ENCODE assay signal across 20 cellular contexts in the genomic region with DNA sequence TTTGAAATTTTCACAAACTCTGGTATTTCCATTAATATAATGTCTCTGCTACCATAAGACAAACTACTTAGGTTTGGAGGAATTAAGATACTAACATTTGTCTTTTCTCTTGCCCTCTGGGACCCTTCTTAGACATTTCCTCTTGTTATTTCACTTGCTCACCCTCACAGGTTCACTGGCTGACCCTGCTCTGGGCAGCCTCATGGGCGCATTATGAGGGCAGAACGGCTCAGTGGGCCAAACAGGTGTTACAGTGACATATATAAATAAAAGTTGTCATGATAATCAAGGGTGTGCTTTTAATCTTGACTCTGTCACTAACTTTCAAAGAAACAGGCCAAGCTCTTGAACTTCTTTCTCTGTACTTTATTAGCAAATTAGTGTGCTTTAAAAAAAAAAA. TPM values are rescaled to one million over a fixed set of nuclear protein-coding genes. Genes with fewer than 3 reads are reported as not detected.
DNase-seq lines count a peak whose midpoint lies in the region; ATAC-seq, FAIRE-seq and TF ChIP-seq lines count a peak whose summit lies in the region.
"Had no signal": no experiment of that assay in that cellular context is flagged by ENCODE, and none has a peak within 500 bp of the region (broad histone marks: within the 10 kb centered on the region; RNA-seq: fewer than 3 reads in every experiment).

No MANE protein-coding gene starts in this region.

- no TSS peak for BruUV-seq in OCI-LY7 (replicated peaks; lab: Mats Ljungman, UMichigan)

- no peaks in the 10 kb centered on the region for H3K9me2 ChIP-seq in OCI-LY7 (ENCODE audit: insufficient read depth, low read length)

- TF ChIP-seq RAD21 in A549 (conservative IDR thresholded peaks at IDR 0.05 in 1 of 2, IDR thresholded peaks at IDR 0.05 in 1 of 2), result no peak

- CTCF ChIA-PET in A549 (lab: Yijun Ruan, JAX) (interaction anchor here (2.0 kb wide), 1 partner anchor 80 kb away, joined by 4 read pairs; the partner anchor contains the start of gene CCN1), OCI-LY7 (lab: Charles Lee; ENCODE audit: unreplicated experiment) (no interaction called here)

- intact Hi-C loops in OCI-LY7 (cut with micrococcal nuclease; ENCODE audit: unreplicated experiment) (no loop called here), Right ventricle myocardium superior (cut with DNase I) (no loop called here)

- H3K9me3 ChIP-seq in A549 (no peaks in the 10 kb centered on the region), OCI-LY7 (ENCODE audit: low read length) (no peaks in the 10 kb centered on the region)
- H3K9me3 ChIP-seq: left lung, sigmoid colon, thoracic aorta had no signal

- TF ChIP-seq CTCF in A549 (IDR thresholded peaks at IDR 0.05) (no peak), OCI-LY7 (conservative IDR thresholded peaks at IDR 0.05; ENCODE audit: low read length) (0 out of 2 replicates have a peak, but pooled peaks have one; percentile 35)

- H4K20me1 ChIP-seq in OCI-LY7 (ENCODE audit: insufficient read depth, low read length), result no peaks in the 10 kb centered on the region

- H3K79me2 ChIP-seq in OCI-LY7 (ENCODE audit: insufficient read depth, low read depth, low read length), result no peaks in the 10 kb centered on the region

- no peak overlapping the region for H3K4me3 ChIP-seq in A549
- no peak overlapping the region for H3K4me3 ChIP-seq in OCI-LY7 (ENCODE audit: low read depth, low read length, poor library complexity, severe bottlenecking)
- H3K4me3 ChIP-seq: left lung, sigmoid colon, thoracic aorta had no signal

- no peak for FAIRE-seq in A549 (lab: Jason Lieb, UNC)

- H3K4me1 ChIP-seq in A549, result peaks cover 42% of the 10 kb centered on the region
- H3K4me1 ChIP-seq in OCI-LY7 (ENCODE audit: insufficient read depth, low read length, poor library complexity, severe bottlenecking), result peaks cover 6% of the 10 kb centered on the region
- H3K4me1 ChIP-seq: left lung, sigmoid colon had no signal

- DNase-seq in A549 (ENCODE audit: low read depth in 1 of 2, low spot score in 1 of 2) (peak in 1 of 2 experiments; percentile 16), OCI-LY7 (ENCODE audit: low spot score) (peak; percentile 25), kidney tubule cell (ENCODE audit: low spot score) (peak; percentile 25), Right ventricle myocardium superior (no peak), HT-29 (ENCODE audit: low spot score) (no peak)
- DNase-seq in central memory CD4-positive, alpha-beta T cell, result no peak
- DNase-seq: activated CD4-positive, CD25-positive, alpha-beta regulatory T cell treated with anti-CD3 and anti-CD28 coated beads, Interleukin-2, amount 50 U/mL, for 72 hours; NCI-H1092; NCI-H2081 treated with DMSO at 0.1 percent for 48 hours; NCI-H510A treated with DMSO at 0.1 percent for 48 hours; nephron progenitor cell; sigmoid colon; T1000 had no signal

- H3K27ac ChIP-seq in A549 (peak overlapping the region in 1 of 2 experiments; percentile 35; a peak in 1 of 6 replicates), OCI-LY7 (ENCODE audit: low read depth, low read length, poor library complexity, severe bottlenecking) (no peak overlapping the region)
- H3K27ac ChIP-seq: C4-2B, KMS-11, left lung, sigmoid colon, thoracic aorta had no signal

- ATAC-seq in A549 (peak in 1 of 2 experiments; percentile 64; a peak in 2 of 6 replicates), GM18868 (IDR thresholded peaks at IDR 0.05; ENCODE audit: unreplicated experiment) (peak; percentile 46), HG02623 (IDR thresholded peaks at IDR 0.05; ENCODE audit: unreplicated experiment) (no peak), Right ventricle myocardium superior (ENCODE audit: poor library complexity) (no peak)
- ATAC-seq: activated naive CD4-positive, alpha-beta T cell treated with anti-CD3 and anti-CD28 coated beads, Interleukin-2, amount 50 U/mL, for 72 hours; left lung had no signal

- TF ChIP-seq POLR2A in A549 (IDR thresholded peaks at IDR 0.05; ENCODE audit: low read length), result no peak

- H3K4me2 ChIP-seq in A549, result peak overlapping the region; percentile 42
- H3K4me2 ChIP-seq in OCI-LY7 (ENCODE audit: low read length), result no peak overlapping the region
- H3K4me2 ChIP-seq: KMS-11 had no signal

- POLR2A ChIA-PET in A549 (lab: Yijun Ruan, JAX) (no interaction called here), OCI-LY7 (lab: Charles Lee) (interaction anchor here (0.6 to 1.1 kb wide), 5 partner anchors 10 to 1202 kb away, joined by 3 to 4 read pairs (median 3); no protein-coding TSS in a partner anchor)

- H3K36me3 ChIP-seq in OCI-LY7 (ENCODE audit: insufficient read depth, low read length), result peaks cover 61% of the 10 kb centered on the region
- H3K36me3 ChIP-seq: left lung, thoracic aorta had no signal

- H2AFZ ChIP-seq in OCI-LY7 (ENCODE audit: low read length), result no peak overlapping the region

- TF ChIP-seq EP300 in A549 (IDR thresholded peaks at IDR 0.05), result no peak

- 13% methylated on average over 2 of the region's 2 CpGs for WGBS in A549 (ENCODE audit: missing lambda C conversion rate)

TF ChIP-seq in A549, 52 proteins besides CTCF, POLR2A, EP300 and RAD21:
- TF ChIP-seq JUN (IDR thresholded peaks at IDR 0.05) (no peak), CBX8 (IDR thresholded peaks at IDR 0.05) (no peak), FOSB (CRISPR knock-in tag; IDR thresholded peaks at IDR 0.05) (no peak), GATA3 (IDR thresholded peaks at IDR 0.05; ENCODE audit: borderline replicate concordance) (no peak), PBX3 (IDR thresholded peaks at IDR 0.05) (no peak), ELK1 (IDR thresholded peaks at IDR 0.05; ENCODE audit: low read depth, low read length) (no peak), TFCP2L1 (CRISPR knock-in tag; IDR thresholded peaks at IDR 0.05) (no peak), EHF (CRISPR knock-in tag; IDR thresholded peaks at IDR 0.05) (no peak), FOXS1 (CRISPR knock-in tag; IDR thresholded peaks at IDR 0.05) (no peak), SREBF2 (IDR thresholded peaks at IDR 0.05) (no peak), HEYL (CRISPR knock-in tag; IDR thresholded peaks at IDR 0.05) (no peak), NFE2L2 (conservative IDR thresholded peaks at IDR 0.05; ENCODE audit: low read length) (no peak), CHD4 (IDR thresholded peaks at IDR 0.05; ENCODE audit: borderline replicate concordance) (no peak), BCL3 (IDR thresholded peaks at IDR 0.05) (no peak), NR3C1 (IDR thresholded peaks at IDR 0.05) (no peak), ZNF302 (CRISPR knock-in tag; IDR thresholded peaks at IDR 0.05) (no peak), HOXA7 (CRISPR knock-in tag; IDR thresholded peaks at IDR 0.05) (no peak), RARB (CRISPR knock-in tag; IDR thresholded peaks at IDR 0.05) (no peak)
- TF ChIP-seq, protein P1, sequence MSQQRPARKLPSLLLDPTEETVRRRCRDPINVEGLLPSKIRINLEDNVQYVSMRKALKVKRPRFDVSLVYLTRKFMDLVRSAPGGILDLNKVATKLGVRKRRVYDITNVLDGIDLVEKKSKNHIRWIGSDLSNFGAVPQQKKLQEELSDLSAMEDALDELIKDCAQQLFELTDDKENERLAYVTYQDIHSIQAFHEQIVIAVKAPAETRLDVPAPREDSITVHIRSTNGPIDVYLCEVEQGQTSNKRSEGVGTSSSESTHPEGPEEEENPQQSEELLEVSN (IDR thresholded peaks at IDR 0.05; ENCODE audit: borderline replicate concordance, low read depth), result no peak
TF ChIP-seq in A549: peak in this region for 0.

RNA-seq across cellular contexts. Expression of gene ZNHIT6, which starts 46.5 kb away (rescaled TPM):
- polyA plus RNA-seq in A549 (2011; rRNA removed) (20.3 and 21.2 TPM in 2 replicates), A549 (2017; fragmentation: RNase III; extraction: RNeasy Plus Mini Kit Qiagen cat#74134 plus additional on column Dnase treatment) (31.1 to 33.5 TPM (median 31.4 TPM) in 3 replicates)
- polyA plus RNA-seq in A549 (2012; cell fraction: cytosol; rRNA removed), result 5.1 and 5.3 TPM in 2 replicates
- 2.7 and 4.7 TPM in 2 replicates for polyA plus RNA-seq in A549 (2012; cell fraction: nucleus; rRNA removed)
- 6.9 and 7.8 TPM in 2 replicates for polyA minus RNA-seq in A549 (2011; rRNA and poly(A)+ RNA removed)
- total RNA-seq in OCI-LY7 (2014; rRNA removed; shearing (Covaris generic)), result 14.5 and 18.5 TPM in 2 replicates
- total RNA-seq in OCI-LY7 (2022) (20.4 and 24.5 TPM in 2 replicates), Right ventricle myocardium superior (8.2 TPM)
- 3.7 and 4.5 TPM in 2 replicates for total RNA-seq in HT-29 (2014; rRNA removed; shearing (Covaris generic))

Comparison
In these comparisons a context has a peak if more than half of its experiments do, and no peak if none do; other contexts are left out.
1. DNase-seq: peak in OCI-LY7 (single experiment) and kidney tubule cell (single experiment); none in central memory CD4-positive, alpha-beta T cell (single experiment), Right ventricle myocardium superior (single experiment) and HT-29 (single experiment).